11 cellular contexts compared by ENCODE assay signal in the genomic region with DNA sequence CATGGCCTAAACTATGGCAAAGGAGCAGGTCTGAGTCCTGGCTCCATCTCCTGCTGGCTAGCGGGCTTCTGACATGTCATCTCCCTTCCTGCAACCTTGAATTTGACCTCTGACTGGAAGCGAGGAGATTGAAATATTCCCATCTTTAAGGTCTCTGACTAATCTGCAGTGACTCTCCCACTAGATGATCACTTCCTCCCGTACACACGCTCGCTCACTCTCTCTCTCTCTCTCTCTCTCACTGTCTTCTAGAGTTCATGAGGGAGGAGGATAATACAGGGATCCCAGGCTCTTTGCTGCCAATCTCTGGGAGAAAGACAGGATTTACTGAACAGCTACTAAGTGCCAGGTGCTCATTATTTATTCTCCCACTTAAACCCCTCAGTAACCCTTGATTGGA.
A peak's percentile ranks its signal among the peaks of the same experiment; 100 is the strongest.
DNase-seq lines count a peak whose midpoint lies in the region; ATAC-seq, FAIRE-seq and TF ChIP-seq lines count a peak whose summit lies in the region.
"Had no signal": no experiment of that assay in that cellular context is flagged by ENCODE, and none has a peak within 500 bp of the region (broad histone marks: within the 10 kb centered on the region; RNA-seq: fewer than 3 reads in every experiment).

No MANE protein-coding gene starts in this region.

- H3K27ac Mint-ChIP-seq in astrocyte (ENCODE audit: unreplicated experiment) = peak overlapping the region; percentile 63

- CTCF ChIA-PET in AG04450 (lab: Charles Lee) = interaction anchor here (0.6 to 9.3 kb wide), 4 partner anchors 17 to 245 kb away, joined by 3 to 191 read pairs (median 5); partner anchors contain the start of gene CC2D2A

- H3K9me3 ChIP-seq in AG04450 (ENCODE audit: control insufficient read depth, insufficient read depth, low read length) (no peaks in the 10 kb centered on the region), astrocyte (ENCODE audit: insufficient read depth, low read depth, low read length) (no peaks in the 10 kb centered on the region), mucosa of descending colon (no peaks in the 10 kb centered on the region)

- H3K9me3 Mint-ChIP-seq in astrocyte (ENCODE audit: unreplicated experiment) = no peaks in the 10 kb centered on the region

- in situ Hi-C loops in G401 (cut with HindIII; ENCODE audit: low sequenced_read_pairs) = no loop called here

- peak overlapping the region; percentile 78 for H3K4me2 ChIP-seq in astrocyte (ENCODE audit: low read length)

- H3K36me3 Mint-ChIP-seq in astrocyte (ENCODE audit: low read depth, unreplicated experiment) = no peaks in the 10 kb centered on the region

- no peak overlapping the region for H2AFZ ChIP-seq in astrocyte (ENCODE audit: low read depth, low read length)

- H3K36me3 ChIP-seq in astrocyte (ENCODE audit: insufficient read depth, low read length) (no peaks in the 10 kb centered on the region), mucosa of descending colon (ENCODE audit: low read depth) (no peaks in the 10 kb centered on the region)

- no peaks in the 10 kb centered on the region for H3K27me3 ChIP-seq in AG04450 (ENCODE audit: control insufficient read depth, insufficient read depth, low read length)
- peaks cover 4% of the 10 kb centered on the region for H3K27me3 ChIP-seq in astrocyte (ENCODE audit: insufficient read depth, low read length)

- DNase-seq in AG04450 (ENCODE audit: low read depth, low spot score) (peak; percentile 54), HTR-8/SVneo (ENCODE audit: insufficient read length, low spot score) (peak; percentile 56), astrocyte (ENCODE audit: low read depth) (peak; percentile 85), mucosa of descending colon (no peak), G401 (ENCODE audit: low spot score) (no peak), pons (ENCODE audit: low spot score) (no peak)
- DNase-seq: erythroblast, H7, NCI-H1930 had no signal

- peak; percentile 58 for FAIRE-seq in HTR-8/SVneo (lab: Jason Lieb, UNC)
- FAIRE-seq in astrocyte (lab: Jason Lieb, UNC) = peak; percentile 83

- H3K4me1 ChIP-seq in astrocyte (ENCODE audit: insufficient read depth, low read length) = peaks cover 44% of the 10 kb centered on the region
- H3K4me1 ChIP-seq in mucosa of descending colon (ENCODE audit: low read depth) = no peaks in the 10 kb centered on the region

- intact Hi-C loops in mucosa of descending colon (cut with DNase I, micrococcal nuclease) = loop anchor here in 1 of 2 donors (10.0 kb wide), 1 partner anchor 161 kb away; no protein-coding TSS in a partner anchor

- no peaks in the 10 kb centered on the region for H3K27me3 Mint-ChIP-seq in astrocyte (ENCODE audit: low read depth, unreplicated experiment)

- TF ChIP-seq CTCF in AG04450 (IDR thresholded peaks at IDR 0.05; ENCODE audit: low read depth, low read length) (no peak), astrocyte (IDR thresholded peaks at IDR 0.05; ENCODE audit: insufficient read depth, low read depth, low read length) (no peak), mucosa of descending colon (IDR thresholded peaks at IDR 0.05) (no peak)

- no peaks in the 10 kb centered on the region for H4K20me1 ChIP-seq in astrocyte (ENCODE audit: insufficient read depth, low read length)

- ATAC-seq in mucosa of descending colon = peak; percentile 49
- no peak for ATAC-seq in GM19452 (IDR thresholded peaks at IDR 0.05; ENCODE audit: unreplicated experiment)
- no peak for ATAC-seq in HG03442 (IDR thresholded peaks at IDR 0.05; ENCODE audit: unreplicated experiment)

- POLR2A ChIA-PET in AG04450 (lab: Yijun Ruan, JAX) = interaction anchor here (0.5 to 1.1 kb wide), 2 partner anchors 23 to 245 kb away, joined by 3 to 6 read pairs; no protein-coding TSS in a partner anchor

- H3K4me3 Mint-ChIP-seq in astrocyte (ENCODE audit: unreplicated experiment) = peak overlapping the region; percentile 20

- H3K9ac ChIP-seq in astrocyte (ENCODE audit: low read length) = peak overlapping the region; percentile 75

- H3K4me3 ChIP-seq in AG04450 (ENCODE audit: low read depth, low read length) = no peak overlapping the region
- peak overlapping the region; percentile 13 for H3K4me3 ChIP-seq in astrocyte (ENCODE audit: insufficient read depth, low read depth, low read length)
- H3K4me3 ChIP-seq in mucosa of descending colon = no peak overlapping the region

- H3K27ac ChIP-seq in AG04450 (ENCODE audit: low read depth, low read length) = peak overlapping the region; percentile 55
- peak overlapping the region; percentile 89 for H3K27ac ChIP-seq in astrocyte (ENCODE audit: low read depth, low read length)

- H3K4me1 Mint-ChIP-seq in astrocyte (ENCODE audit: low read depth, unreplicated experiment) = peaks cover 51% of the 10 kb centered on the region

- H3K79me2 ChIP-seq in astrocyte (ENCODE audit: insufficient read depth, low read length) = no peaks in the 10 kb centered on the region

Comparison
In these comparisons a context has a peak if more than half of its experiments do, and no peak if none do; other contexts are left out.
1. DNase-seq: peak in AG04450 (single experiment), HTR-8/SVneo (single experiment) and astrocyte (single experiment); none in mucosa of descending colon (0 of 3), G401 (single experiment) and pons (single experiment).